In genomic region chr1:18337757-18338156, GRCh38 we compare ENCODE assay signal across 8 cellular contexts.
"Had no signal": no experiment of that assay in that cellular context is flagged by ENCODE, and none has a peak within 500 bp of the region (broad histone marks: within the 10 kb centered on the region; RNA-seq: fewer than 3 reads in every experiment).

No MANE protein-coding gene starts in this region.

- FAIRE-seq: HepG2, HTR-8/SVneo, K562 had no signal

- DNase-seq: IMR-90, KBM-7, KG1 had no signal

- H3K4me2 ChIP-seq: KMS-11 had no signal

- H3K9ac ChIP-seq: KMS-11 had no signal

- ATAC-seq: HepG2, K562 had no signal

- H3K4me3 ChIP-seq: K562 had no signal

- H3K27ac ChIP-seq: HL-60, KMS-11 had no signal
